In genomic region chr3:71560665-71561064, GRCh38 we compare ENCODE assay signal across 16 cellular contexts.
"Had no signal": no experiment of that assay in that cellular context is flagged by ENCODE, and none has a peak within 500 bp of the region (broad histone marks: within the 10 kb centered on the region; RNA-seq: fewer than 3 reads in every experiment).

No MANE protein-coding gene starts in this region.

- ATAC-seq: left lung; psoas muscle; sciatic nerve; stimulated activated naive CD8-positive, alpha-beta T cell treated with anti-CD3 and anti-CD28 coated beads, Interleukin-15, amount 100 ng/mL, for 72 hours had no signal

- H3K4me3 ChIP-seq: left lung, neural progenitor cell, psoas muscle, spleen, upper lobe of left lung had no signal

- DNase-seq: activated CD4-positive, CD25-positive, alpha-beta regulatory T cell treated with anti-CD3 and anti-CD28 coated beads, Interleukin-2, amount 50 U/mL, for 72 hours; activated naive CD4-positive, alpha-beta T cell; activated naive CD8-positive, alpha-beta T cell treated with anti-CD3 and anti-CD28 coated beads, Interleukin-2, amount 10 ng/mL, durations not matched to agents 7 days and 5 days; cerebellar nuclear complex; erythroblast; islet precursor cell; left lung; naive B cell; psoas muscle; spleen; stimulated activated CD4-positive, alpha-beta T cell treated with anti-CD3 and anti-CD28 coated beads, Interleukin-1b, Interleukin-23, amount 100 ng/mL, for 48 hours; stimulated activated naive CD8-positive, alpha-beta T cell treated with anti-CD3 and anti-CD28 coated beads, Interleukin-15, amount 100 ng/mL, for 72 hours; T-helper 9 cell; upper lobe of left lung had no signal
